16 cellular contexts compared by ENCODE assay signal in genomic region chr6:169775321-169775720, GRCh38. TPM values are rescaled to one million over a fixed set of nuclear protein-coding genes. Genes with fewer than 3 reads are reported as not detected.
DNase-seq lines count a peak whose midpoint lies in the region; ATAC-seq, FAIRE-seq and TF ChIP-seq lines count a peak whose summit lies in the region.
"Had no signal": no experiment of that assay in that cellular context is flagged by ENCODE, and none has a peak within 500 bp of the region (broad histone marks: within the 10 kb centered on the region; RNA-seq: fewer than 3 reads in every experiment).

No MANE protein-coding gene starts in this region.

- no peak overlapping the region for H3K27ac ChIP-seq in lung (ENCODE audit: low read depth in 1 of 2, low read length in 1 of 2)
- H3K27ac ChIP-seq: 22Rv1; BLaER1 treated with 17β-estradiol and CSF1 and Interleukin-3, amounts not matched to agents 10 nM and 100 nM had no signal

- H3K36me3 Mint-ChIP-seq in activated CD4-positive, alpha-beta T cell treated with anti-CD3 and anti-CD28 coated beads, Interleukin-2, amount 10 ng/mL, durations not matched to agents 7 days and 5 days (ENCODE audit: low read depth): peaks cover 27% of the 10 kb centered on the region
- H3K36me3 Mint-ChIP-seq in progenitor cell of endocrine pancreas (ENCODE audit: insufficient read depth): peaks cover 17% of the 10 kb centered on the region

- peaks cover 0 to 2% of the 10 kb centered on the region in 2 donors for H3K9me3 ChIP-seq in lung (ENCODE audit: control insufficient read depth in 2 of 2, insufficient read depth in 1 of 2, low read length in 1 of 2)
- H3K9me3 ChIP-seq: BLaER1 treated with 17β-estradiol and CSF1 and Interleukin-3, amounts not matched to agents 10 nM and 100 nM had no signal

- no peak for ATAC-seq in lung (ENCODE audit: insufficient read depth, low FRiP score)

- no peak for DNase-seq in activated CD4-positive, alpha-beta T cell treated with anti-CD3 and anti-CD28 coated beads, Interleukin-2, amount 10 ng/mL, durations not matched to agents 7 days and 5 days
- DNase-seq in activated CD4-positive, alpha-beta T cell treated with anti-CD3 and anti-CD28 coated beads, Interleukin-2, amount 50 U/mL, for 1 hour: no peak
- DNase-seq in bronchial epithelial cell (ENCODE audit: low read depth): no peak
- peak; percentile 18 for DNase-seq in lung (ENCODE audit: low spot score)
- no peak for DNase-seq in progenitor cell of endocrine pancreas (ENCODE audit: low spot score, unreplicated experiment)
- no peak for DNase-seq in AML-193 (lab: John Stamatoyannopoulos, UW)
- DNase-seq in superior temporal gyrus (ENCODE audit: extremely low spot score): no peak
- no peak for DNase-seq in 8988T
- DNase-seq: CD4-positive, CD25-positive, alpha-beta regulatory T cell; DMS53; GF-D8; HCEC 1CT had no signal

- CTCF ChIA-PET in activated CD4-positive, alpha-beta T cell treated with anti-CD3 and anti-CD28 coated beads, Interleukin-2, amount 10 ng/mL, durations not matched to agents 7 days and 5 days (lab: Charles Lee): interaction anchor here (1.5 kb wide), 1 partner anchor 14 kb away, joined by 4 read pairs; no protein-coding TSS in a partner anchor

- H3K4me3 ChIP-seq in bronchial epithelial cell (ENCODE audit: low read depth, low read length) (no peak overlapping the region), lung (no peak overlapping the region)
- H3K4me3 ChIP-seq: BLaER1 treated with 17β-estradiol and CSF1 and Interleukin-3, amounts not matched to agents 10 nM and 100 nM had no signal

- TF ChIP-seq CTCF in bronchial epithelial cell (IDR thresholded peaks at IDR 0.05; ENCODE audit: insufficient read depth, low read length, severe bottlenecking) (no peak), lung (IDR thresholded peaks at IDR 0.05; ENCODE audit: control extremely low read depth, extremely low read depth) (no peak), progenitor cell of endocrine pancreas (IDR thresholded peaks at IDR 0.05; ENCODE audit: unreplicated experiment) (no peak)

- no peaks in the 10 kb centered on the region for H3K9me3 Mint-ChIP-seq in activated CD4-positive, alpha-beta T cell treated with anti-CD3 and anti-CD28 coated beads, Interleukin-2, amount 10 ng/mL, durations not matched to agents 7 days and 5 days
- H3K9me3 Mint-ChIP-seq in progenitor cell of endocrine pancreas (ENCODE audit: low read depth): no peaks in the 10 kb centered on the region
- H3K9me3 Mint-ChIP-seq: CD4-positive, CD25-positive, alpha-beta regulatory T cell had no signal

- no peaks in the 10 kb centered on the region for H3K4me1 ChIP-seq in lung (ENCODE audit: control insufficient read depth in 2 of 2, insufficient read depth in 2 of 2, low read length in 2 of 2)

- H3K36me3 ChIP-seq in bronchial epithelial cell (ENCODE audit: control insufficient read depth, insufficient read depth, low read length) (peaks cover 6% of the 10 kb centered on the region), lung (ENCODE audit: control insufficient read depth in 2 of 2, insufficient read depth in 2 of 2, low read length in 2 of 2) (peaks cover 0 to 35% of the 10 kb centered on the region in 2 donors)

- H3K4me1 Mint-ChIP-seq in activated CD4-positive, alpha-beta T cell treated with anti-CD3 and anti-CD28 coated beads, Interleukin-2, amount 10 ng/mL, durations not matched to agents 7 days and 5 days: peaks cover 2% of the 10 kb centered on the region
- peaks cover 5% of the 10 kb centered on the region for H3K4me1 Mint-ChIP-seq in progenitor cell of endocrine pancreas (ENCODE audit: low read depth)

- H3K4me3 Mint-ChIP-seq in activated CD4-positive, alpha-beta T cell treated with anti-CD3 and anti-CD28 coated beads, Interleukin-2, amount 10 ng/mL, durations not matched to agents 7 days and 5 days: no peak overlapping the region
- no peak overlapping the region for H3K4me3 Mint-ChIP-seq in progenitor cell of endocrine pancreas (ENCODE audit: low read depth)
- H3K4me3 Mint-ChIP-seq: CD4-positive, CD25-positive, alpha-beta regulatory T cell had no signal

- POLR2A ChIA-PET in activated CD4-positive, alpha-beta T cell treated with anti-CD3 and anti-CD28 coated beads, Interleukin-2, amount 10 ng/mL, durations not matched to agents 7 days and 5 days (lab: Charles Lee): no interaction called here

- H3K27me3 Mint-ChIP-seq in activated CD4-positive, alpha-beta T cell treated with anti-CD3 and anti-CD28 coated beads, Interleukin-2, amount 10 ng/mL, durations not matched to agents 7 days and 5 days: no peaks in the 10 kb centered on the region
- no peaks in the 10 kb centered on the region for H3K27me3 Mint-ChIP-seq in progenitor cell of endocrine pancreas
- H3K27me3 Mint-ChIP-seq: CD4-positive, CD25-positive, alpha-beta regulatory T cell had no signal

- FAIRE-seq in bronchial epithelial cell (lab: Jason Lieb, UNC): peak; percentile 91
- FAIRE-seq: GM19239, H1 had no signal

- no peaks in the 10 kb centered on the region for H3K27me3 ChIP-seq in bronchial epithelial cell (ENCODE audit: control insufficient read depth, insufficient read depth, low read length)
- no peaks in the 10 kb centered on the region for H3K27me3 ChIP-seq in lung (ENCODE audit: control insufficient read depth, insufficient read depth)
- H3K27me3 ChIP-seq: BLaER1 treated with 17β-estradiol and CSF1 and Interleukin-3, amounts not matched to agents 10 nM and 100 nM had no signal

- peak overlapping the region; percentile 1 for H3K27ac Mint-ChIP-seq in activated CD4-positive, alpha-beta T cell treated with anti-CD3 and anti-CD28 coated beads, Interleukin-2, amount 10 ng/mL, durations not matched to agents 7 days and 5 days
- H3K27ac Mint-ChIP-seq in progenitor cell of endocrine pancreas: peak overlapping the region; percentile 47

- WGBS in lung, 2 donors: 89 to 91% methylated on average over 10 of the region's 10 CpGs

RNA-seq across cellular contexts. Expression of gene ERMARD, which starts 23.9 kb away (rescaled TPM):
- total RNA-seq in activated CD4-positive, alpha-beta T cell treated with anti-CD3 and anti-CD28 coated beads, Interleukin-2, amount 10 ng/mL, durations not matched to agents 7 days and 5 days: 10 to 100 TPM; 28.1 to 35.6 TPM
- total RNA-seq in bronchial epithelial cell: 25.1 and 25.8 TPM in 2 replicates
- total RNA-seq in lung: 10 to 100 TPM; 24.7 to 41.0 TPM
- polyA plus RNA-seq in lung: 10 to 100 TPM; 18.7 to 55.3 TPM
- total RNA-seq in progenitor cell of endocrine pancreas: 30.3 and 33.4 TPM in 2 replicates

RNA-seq across cellular contexts. Expression of gene DYNLT2, which starts 23.9 kb away (rescaled TPM):
- total RNA-seq in activated CD4-positive, alpha-beta T cell treated with anti-CD3 and anti-CD28 coated beads, Interleukin-2, amount 10 ng/mL, durations not matched to agents 7 days and 5 days: 1 to 10 TPM; 2.2 to 2.5 TPM
- total RNA-seq in bronchial epithelial cell (1.0 and 1.1 TPM in 2 replicates), lung (1 to 10 TPM; 1.6 to 5.2 TPM), progenitor cell of endocrine pancreas (1.6 and 1.8 TPM in 2 replicates)
- polyA plus RNA-seq in lung: 1 to 10 TPM in 1 of 2 donors, under 1 TPM in 1; 0.69 to 3.2 TPM

RNA-seq across cellular contexts. Expression of gene PHF10, which starts 51.0 kb away (rescaled TPM):
- 10 to 100 TPM; 57.4 to 59.7 TPM for total RNA-seq in activated CD4-positive, alpha-beta T cell treated with anti-CD3 and anti-CD28 coated beads, Interleukin-2, amount 10 ng/mL, durations not matched to agents 7 days and 5 days
- total RNA-seq in bronchial epithelial cell (13.4 and 14.0 TPM in 2 replicates), lung (10 to 100 TPM; 27.3 to 94.9 TPM), progenitor cell of endocrine pancreas (103 and 105 TPM in 2 replicates)
- polyA plus RNA-seq in lung: 10 to 100 TPM; 26.0 to 34.5 TPM
